In genomic region chr7:129144834-129145668, GRCh38 we compare ENCODE assay signal across 8 cellular contexts. TPM values are rescaled to one million over a fixed set of nuclear protein-coding genes. Genes with fewer than 3 reads are reported as not detected.
A peak's percentile ranks its signal among the peaks of the same experiment; 100 is the strongest.
DNase-seq lines count a peak whose midpoint lies in the region; ATAC-seq and TF ChIP-seq lines count a peak whose summit lies in the region.

No MANE protein-coding gene starts in this region.

- peak overlapping the region; percentile 87 for H3K4me3 Mint-ChIP-seq in CD4-positive, alpha-beta T cell

- H3K27ac Mint-ChIP-seq in CD4-positive, alpha-beta T cell: no peak overlapping the region

- H3K4me3 ChIP-seq in body of pancreas: peak overlapping the region; percentile 18 to 84
- peak overlapping the region; percentile 59 to 67 for H3K4me3 ChIP-seq in mucosa of rectum (ENCODE audit: low read length in 2 of 2)

- no peaks in the 10 kb centered on the region for H3K27me3 ChIP-seq in CD4-positive, alpha-beta T cell (ENCODE audit: control insufficient read depth, insufficient read depth, low read length)
- H3K27me3 ChIP-seq in body of pancreas: no peaks in the 10 kb centered on the region
- H3K27me3 ChIP-seq in mucosa of rectum (ENCODE audit: control insufficient read depth in 2 of 2, insufficient read depth in 2 of 2, low read length in 2 of 2): peaks cover 2 to 8% of the 10 kb centered on the region in 2 donors

- no peak overlapping the region for H3K27ac ChIP-seq in CD4-positive, alpha-beta T cell (ENCODE audit: low read depth, low read length)
- H3K27ac ChIP-seq in body of pancreas: no peak overlapping the region
- H3K27ac ChIP-seq in mucosa of rectum (ENCODE audit: low read depth in 2 of 2, low read length in 2 of 2): peak overlapping the region in 1 of 2 donors; percentile 23

- H3K36me3 ChIP-seq in body of pancreas (replicated peaks in 1 of 2; ENCODE audit: insufficient read depth in 1 of 2, low read depth in 2 of 2) (no peaks in the 10 kb centered on the region), mucosa of rectum (ENCODE audit: control insufficient read depth in 2 of 2, insufficient read depth in 2 of 2, low read length in 2 of 2) (no peaks in the 10 kb centered on the region)

- POLR2A ChIA-PET in CD4-positive, alpha-beta T cell (lab: Charles Lee): interaction anchor here (1.1 kb wide), 1 partner anchor 8 kb away, joined by 3 read pairs; no protein-coding TSS in a partner anchor

- no peaks in the 10 kb centered on the region for H3K9me3 ChIP-seq in CD4-positive, alpha-beta T cell (ENCODE audit: control insufficient read depth, low read length)
- H3K9me3 ChIP-seq in body of pancreas (no peaks in the 10 kb centered on the region), mucosa of rectum (ENCODE audit: control insufficient read depth in 2 of 2, low read length in 2 of 2) (no peaks in the 10 kb centered on the region)

- H3K9ac ChIP-seq in mucosa of rectum (ENCODE audit: low read depth in 1 of 2, low read length in 2 of 2): peak overlapping the region; percentile 14 to 49

- TF ChIP-seq CTCF in CD4-positive, alpha-beta T cell (IDR thresholded peaks at IDR 0.05): peak; percentile 45
- peak in 3 of 7 experiments; percentile 6 to 23 (median 20) for TF ChIP-seq CTCF in body of pancreas (IDR thresholded peaks at IDR 0.05)

- TF ChIP-seq POLR2A in body of pancreas (IDR thresholded peaks at IDR 0.05): peak in 1 of 3 donors; percentile 1

- peaks cover 6% of the 10 kb centered on the region for H3K27me3 Mint-ChIP-seq in CD4-positive, alpha-beta T cell

- intact Hi-C loops in CD4-positive, alpha-beta T cell (cut with DNase I, micrococcal nuclease): no loop called here
- intact Hi-C loops in body of pancreas (cut with DNase I): no loop called here

- ATAC-seq in CD4-positive, alpha-beta T cell (ENCODE audit: poor library complexity): peak; percentile 55
- ATAC-seq in GM21367 (IDR thresholded peaks at IDR 0.05; ENCODE audit: unreplicated experiment) (peak; percentile 12), body of pancreas (peak; percentile 6)

- no peaks in the 10 kb centered on the region for H3K36me3 Mint-ChIP-seq in CD4-positive, alpha-beta T cell (ENCODE audit: low read depth)

- CTCF ChIA-PET in CD4-positive, alpha-beta T cell (lab: Charles Lee): interaction anchor here (2.5 kb wide), 1 partner anchor 19 kb away, joined by 9 read pairs; no protein-coding TSS in a partner anchor

- H3K4me1 ChIP-seq in body of pancreas: peaks cover 18% of the 10 kb centered on the region
- peaks cover 6 to 18% of the 10 kb centered on the region in 2 donors for H3K4me1 ChIP-seq in mucosa of rectum (ENCODE audit: control insufficient read depth in 2 of 2, insufficient read depth in 2 of 2, low read length in 2 of 2)

- 4 to 12% methylated on average over 25 to 53 of the region's 58 CpGs for WGBS in body of pancreas, 2 donors

- peaks cover 20% of the 10 kb centered on the region for H3K4me1 Mint-ChIP-seq in CD4-positive, alpha-beta T cell (ENCODE audit: low read depth)

- peak in 3 of 10 experiments; percentile 13 to 14 (median 14) for DNase-seq in CD4-positive, alpha-beta T cell
- DNase-seq in NAMALWA (ENCODE audit: low spot score) (peak; percentile 41), body of pancreas (peak in 1 of 4 donors; percentile 19), SHP77 (lab: John Stamatoyannopoulos, UW) (no peak), NCI-H226 (no peak)
- no peak for DNase-seq in NK-92 treated with Interleukin-12 subunit alpha and Interleukin-12 subunit beta, amount 100 ng/mL, for 24 hours (lab: John Stamatoyannopoulos, UW)

- H3K9me3 Mint-ChIP-seq in CD4-positive, alpha-beta T cell: no peaks in the 10 kb centered on the region

RNA-seq across cellular contexts. Expression of gene TSPAN33, which starts 0.5 kb away (rescaled TPM):
- total RNA-seq in CD4-positive, alpha-beta T cell: 1 to 10 TPM; 3.6 to 4.1 TPM
- 10 to 100 TPM; 12.5 to 17.1 TPM for total RNA-seq in body of pancreas

RNA-seq across cellular contexts. Expression of gene SMO, which starts 43.4 kb away (rescaled TPM):
- total RNA-seq in CD4-positive, alpha-beta T cell: not detected
- total RNA-seq in body of pancreas: 10 to 100 TPM in 1 of 2 donors, 1 to 10 TPM in 1; 6.5 to 12.2 TPM

Comparison
In these comparisons a context has a peak if more than half of its experiments do, and no peak if none do; other contexts are left out.
1. RNA of gene SMO, which starts 43.4 kb away (total RNA-seq): 6.5 to 12.2 TPM in body of pancreas; not detected in CD4-positive, alpha-beta T cell; every median in the first group is over 4 times any median in the second.
2. Peak in every context shown above with its lines, with median percentiles within 50 percentile points of each other: ATAC-seq.